In the genomic region with DNA sequence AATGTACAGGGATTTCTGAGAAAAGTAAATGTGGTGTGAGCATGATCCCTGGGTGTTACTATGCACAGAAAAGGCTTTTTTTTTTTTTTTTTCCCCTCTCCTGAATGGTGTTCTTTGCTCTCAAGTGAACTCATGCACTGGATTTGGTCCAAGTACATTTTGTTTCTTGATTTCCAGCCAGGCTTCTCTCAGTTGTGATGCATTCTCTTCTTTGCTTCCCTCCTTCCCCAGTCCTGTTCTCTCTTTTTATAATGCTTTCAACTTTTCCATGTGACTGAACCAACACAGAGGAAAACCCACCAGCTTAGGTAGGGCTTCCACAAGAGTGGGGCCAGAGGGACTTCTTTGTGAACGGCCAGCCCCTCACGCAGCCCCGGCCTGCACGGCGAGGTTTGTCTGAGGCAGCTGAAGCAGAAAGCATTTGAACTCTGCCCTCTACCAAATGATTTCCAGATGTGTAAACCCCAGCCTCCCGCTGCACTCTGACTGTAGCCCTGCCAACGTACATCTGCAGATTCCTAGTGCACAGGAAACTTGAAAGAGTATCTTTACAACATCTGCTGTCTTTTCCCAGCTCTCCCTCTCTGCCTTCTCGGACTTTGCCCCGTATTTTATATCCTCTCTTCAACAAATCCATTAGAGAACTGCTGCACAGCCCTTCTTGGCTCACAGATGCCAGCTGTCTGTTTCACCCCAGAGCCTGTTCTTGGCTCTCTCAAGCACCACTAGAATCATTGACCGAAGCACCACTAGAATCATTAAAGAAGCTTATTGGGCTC, we compare ENCODE assay signal across 8 cellular contexts.
DNase-seq lines count a peak whose midpoint lies in the region; ATAC-seq, FAIRE-seq and TF ChIP-seq lines count a peak whose summit lies in the region.

No MANE protein-coding gene starts in this region.

- H3K4me2 ChIP-seq in keratinocyte (ENCODE audit: control insufficient read depth, extremely low read depth, insufficient read depth, low read depth, low read length), result peak overlapping the region; percentile 73

- TF ChIP-seq POLR2A in body of pancreas (IDR thresholded peaks at IDR 0.05) (peak in 1 of 3 donors; percentile 11), spleen (IDR thresholded peaks at IDR 0.05) (no peak)

- no peaks in the 10 kb centered on the region for H3K9me3 Mint-ChIP-seq in activated naive CD4-positive, alpha-beta T cell treated with anti-CD3 and anti-CD28 coated beads, Interleukin-2, amount 50 U/mL, for 72 hours

- dilution Hi-C loops in keratinocyte (cut with MboI; ENCODE audit: extremely low pct_ligation_motif_present, low sequenced_read_pairs), result no loop called here

- H3K27me3 ChIP-seq in body of pancreas (no peaks in the 10 kb centered on the region), keratinocyte (ENCODE audit: control insufficient read depth, extremely low read depth, insufficient read depth, low read length) (no peaks in the 10 kb centered on the region), spleen (replicated peaks in 1 of 7) (no peaks in the 10 kb centered on the region), HAP-1 (ENCODE audit: low read depth) (no peaks in the 10 kb centered on the region)

- ATAC-seq in body of pancreas, result peak; percentile 90
- no peak for ATAC-seq in activated naive CD4-positive, alpha-beta T cell treated with anti-CD3 and anti-CD28 coated beads, Interleukin-2, amount 50 U/mL, for 72 hours

- WGBS in body of pancreas, 2 donors, result 6 to 7% methylated on average over 10 of the region's 10 CpGs
- WGBS in spleen, 5 donors, result 67 to 81% (median 73%) methylated on average over 10 of the region's 10 CpGs

- FAIRE-seq in keratinocyte (lab: Jason Lieb, UNC), result peak; percentile 90

- peak overlapping the region; percentile 57 to 93 (median 88) for H3K27ac ChIP-seq in body of pancreas
- peak overlapping the region; percentile 74 for H3K27ac ChIP-seq in keratinocyte (ENCODE audit: control insufficient read depth, insufficient read depth, low read length)
- H3K27ac ChIP-seq in spleen, result peak overlapping the region in 7 of 8 donors; percentile 35 to 79 (median 69)

- intact Hi-C loops in body of pancreas (cut with DNase I) (no loop called here), spleen (cut with DNase I; ENCODE audit: low total_unique reads) (no loop called here)

- no peaks in the 10 kb centered on the region for H3K36me3 Mint-ChIP-seq in activated naive CD4-positive, alpha-beta T cell treated with anti-CD3 and anti-CD28 coated beads, Interleukin-2, amount 50 U/mL, for 72 hours

- POLR2A ChIA-PET in HEK293T (lab: Yijun Ruan, JAX), result no interaction called here

- TF ChIP-seq CTCF in LNCaP clone FGC (IDR thresholded peaks at IDR 0.05; ENCODE audit: control insufficient read depth, extremely low read depth, insufficient read depth), result no peak
- no peak for TF ChIP-seq CTCF in body of pancreas (IDR thresholded peaks at IDR 0.05)
- TF ChIP-seq CTCF in keratinocyte (optimal IDR thresholded peaks at IDR 0.05 in 1 of 3, IDR thresholded peaks at IDR 0.05 in 1 of 3, conservative IDR thresholded peaks at IDR 0.05 in 1 of 3; ENCODE audit: extremely low read depth in 1 of 3, insufficient read depth in 2 of 3, low read length in 3 of 3), result no peak
- no peak for TF ChIP-seq CTCF in spleen (IDR thresholded peaks at IDR 0.05 in 8 of 11, conservative IDR thresholded peaks at IDR 0.05 in 3 of 11)

- no peaks in the 10 kb centered on the region for H3K9me1 ChIP-seq in keratinocyte (ENCODE audit: control insufficient read depth, extremely low read depth, insufficient read depth, low read length)

- DNase-seq in LNCaP clone FGC (ENCODE audit: low read depth) (peak; percentile 63), body of pancreas (peak; percentile 71 to 88 (median 80)), keratinocyte (ENCODE audit: low read depth, low spot score) (peak; percentile 56), spleen (no peak), HAP-1 (ENCODE audit: low spot score in 2 of 2) (no peak), HEK293T (ENCODE audit: extremely low spot score) (no peak), D341Med (ENCODE audit: low spot score) (no peak)
- DNase-seq in activated naive CD4-positive, alpha-beta T cell treated with anti-CD3 and anti-CD28 coated beads, Interleukin-2, amount 50 U/mL, for 72 hours (ENCODE audit: low spot score in 2 of 2), result no peak

- H3K9me3 ChIP-seq in body of pancreas (no peaks in the 10 kb centered on the region), keratinocyte (ENCODE audit: control insufficient read depth, low read depth, low read length) (no peaks in the 10 kb centered on the region), spleen (peaks cover 0 to 7% (median 0%) of the 10 kb centered on the region in 8 donors), HAP-1 (no peaks in the 10 kb centered on the region)

- H3K79me2 ChIP-seq in keratinocyte (ENCODE audit: control insufficient read depth, insufficient read depth, low read length), result no peaks in the 10 kb centered on the region

- in situ Hi-C loops in HAP-1 (cut with MboI; ENCODE audit: low sequenced_read_pairs), result no loop called here

- CTCF ChIA-PET in HEK293T (lab: Yijun Ruan, JAX), result no interaction called here

- no peak overlapping the region for H3K4me3 ChIP-seq in LNCaP clone FGC (ENCODE audit: low read depth, low read length)
- H3K4me3 ChIP-seq in body of pancreas, result no peak overlapping the region
- H3K4me3 ChIP-seq in keratinocyte (ENCODE audit: control insufficient read depth in 2 of 3, extremely low read depth in 1 of 3, insufficient read depth in 2 of 3, low read depth in 1 of 3, low read length in 3 of 3), result peak overlapping the region in 2 of 3 experiments; percentile 19 to 31
- H3K4me3 ChIP-seq in spleen, result no peak overlapping the region
- H3K4me3 ChIP-seq in HAP-1, result no peak overlapping the region

- no peak overlapping the region for H3K27ac Mint-ChIP-seq in activated naive CD4-positive, alpha-beta T cell treated with anti-CD3 and anti-CD28 coated beads, Interleukin-2, amount 50 U/mL, for 72 hours

- H3K4me1 ChIP-seq in body of pancreas (peaks cover 40% of the 10 kb centered on the region), keratinocyte (ENCODE audit: control insufficient read depth, extremely low read depth, insufficient read depth, low read length) (peaks cover 40% of the 10 kb centered on the region), spleen (peaks cover 0 to 6% (median 1%) of the 10 kb centered on the region in 6 donors), HAP-1 (no peaks in the 10 kb centered on the region)

- H3K36me3 ChIP-seq in body of pancreas (replicated peaks in 1 of 2; ENCODE audit: insufficient read depth in 1 of 2, low read depth in 2 of 2) (no peaks in the 10 kb centered on the region), keratinocyte (ENCODE audit: control insufficient read depth in 2 of 2, extremely low read depth in 1 of 2, insufficient read depth in 2 of 2, low read length in 2 of 2) (no peaks in the 10 kb centered on the region), spleen (no peaks in the 10 kb centered on the region), HAP-1 (replicated peaks) (no peaks in the 10 kb centered on the region)

- peak overlapping the region; percentile 57 for H2AFZ ChIP-seq in keratinocyte (ENCODE audit: control insufficient read depth, low read length)

- peak overlapping the region; percentile 58 for H3K9ac ChIP-seq in keratinocyte (ENCODE audit: control insufficient read depth, extremely low read depth, insufficient read depth, low read length)

- H4K20me1 ChIP-seq in keratinocyte (ENCODE audit: control insufficient read depth, extremely low read depth, insufficient read depth, low read length), result no peaks in the 10 kb centered on the region

TF ChIP-seq in HEK293T, 16 proteins besides CTCF, POLR2A, EP300 and RAD21:
- no peak for TF ChIP-seq FOXK2 (IDR thresholded peaks at IDR 0.05)
- TF ChIP-seq FOXM1 (IDR thresholded peaks at IDR 0.05; ENCODE audit: borderline replicate concordance), result no peak
- no peak for TF ChIP-seq HDGF (IDR thresholded peaks at IDR 0.05; ENCODE audit: borderline replicate concordance)
- no peak for TF ChIP-seq PKNOX1 (IDR thresholded peaks at IDR 0.05)
- no peak for TF ChIP-seq LEF1 (IDR thresholded peaks at IDR 0.05; ENCODE audit: borderline replicate concordance)
- TF ChIP-seq SUZ12 (IDR thresholded peaks at IDR 0.05), result no peak
- TF ChIP-seq ELF4 (IDR thresholded peaks at IDR 0.05), result no peak

Comparison
In these comparisons a context has a peak if more than half of its experiments do, and no peak if none do; other contexts are left out.
1. DNase-seq: peak in LNCaP clone FGC (single experiment), body of pancreas (4 of 4) and keratinocyte (single experiment); none in spleen (single experiment), HAP-1 (0 of 2), activated naive CD4-positive, alpha-beta T cell treated with anti-CD3 and anti-CD28 coated beads, Interleukin-2, amount 50 U/mL, for 72 hours (0 of 2), HEK293T (single experiment) and D341Med (single experiment).
2. H3K4me3 ChIP-seq: peak in keratinocyte (2 of 3); none in LNCaP clone FGC (single experiment), body of pancreas (0 of 2), spleen (0 of 8) and HAP-1 (single experiment).
3. Peak in every context shown above with its lines, with median percentiles within 50 percentile points of each other: H3K27ac ChIP-seq.